19 cellular contexts compared by ENCODE assay signal in the genomic region with DNA sequence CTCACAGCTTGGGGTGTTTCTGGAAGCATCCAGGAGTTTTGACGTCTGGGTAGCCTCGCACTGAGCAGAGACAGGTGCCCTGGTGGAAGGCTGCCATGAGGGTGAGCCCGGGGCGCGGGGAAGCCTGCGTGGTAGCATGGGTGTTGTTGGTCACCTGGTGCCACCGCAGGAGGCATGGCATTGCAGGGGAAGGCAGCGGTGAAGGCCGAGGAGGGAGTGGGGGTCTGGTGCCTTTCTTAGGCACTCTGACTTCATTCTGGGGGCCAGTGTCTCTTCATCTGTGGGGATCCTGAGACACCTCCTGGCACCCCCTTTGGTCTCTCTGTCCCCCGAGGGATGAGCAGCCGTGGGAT.
DNase-seq lines count a peak whose midpoint lies in the region; ATAC-seq, FAIRE-seq and TF ChIP-seq lines count a peak whose summit lies in the region.
"Had no signal": no experiment of that assay in that cellular context is flagged by ENCODE, and none has a peak within 500 bp of the region (broad histone marks: within the 10 kb centered on the region; RNA-seq: fewer than 3 reads in every experiment).

No MANE protein-coding gene starts in this region.

- H3K36me3 ChIP-seq in right lobe of liver (no peaks in the 10 kb centered on the region), HepG2 (replicated peaks in 1 of 2; ENCODE audit: control insufficient read depth in 1 of 2, insufficient read depth in 2 of 2, low read length in 2 of 2) (peaks cover 2 to 5% of the 10 kb centered on the region in 2 experiments; a peak in 3 of 5 replicates), keratinocyte (ENCODE audit: control insufficient read depth in 2 of 2, extremely low read depth in 1 of 2, insufficient read depth in 2 of 2, low read length in 2 of 2) (peaks cover 0 to 1% of the 10 kb centered on the region in 2 experiments), spleen (peaks cover 0 to 87% (median 23%) of the 10 kb centered on the region in 6 donors), GM23338 (ENCODE audit: insufficient read depth) (no peaks in the 10 kb centered on the region)

- no peaks in the 10 kb centered on the region for H3K36me3 Mint-ChIP-seq in GM23338 (ENCODE audit: low read depth)
- H3K36me3 Mint-ChIP-seq: CD4-positive, CD25-positive, alpha-beta regulatory T cell had no signal

- no peak for TF ChIP-seq EP300 in HepG2 (IDR thresholded peaks at IDR 0.05; ENCODE audit: low read depth in 2 of 2, low read length in 2 of 2)
- no peak for TF ChIP-seq EP300 in HepG2 (CRISPR knock-in tag; IDR thresholded peaks at IDR 0.05; ENCODE audit: borderline replicate concordance)

- H2AFZ ChIP-seq in HepG2 (ENCODE audit: low read length) (no peak overlapping the region), keratinocyte (ENCODE audit: control insufficient read depth, low read length) (no peak overlapping the region), GM23338 (no peak overlapping the region)

- CTCF ChIA-PET in HepG2 (lab: Yijun Ruan, JAX; ENCODE audit: low intra/inter-chr PET ratio, low total read pairs) = no interaction called here

- no peak overlapping the region for H3K4me3 Mint-ChIP-seq in GM23338
- H3K4me3 Mint-ChIP-seq: CD4-positive, CD25-positive, alpha-beta regulatory T cell had no signal

- intact Hi-C loops in right lobe of liver (cut with DNase I) (no loop called here), HepG2 (cut with micrococcal nuclease; ENCODE audit: unreplicated experiment) (no loop called here), spleen (cut with DNase I; ENCODE audit: low total_unique reads) (no loop called here)

- FAIRE-seq in HepG2 (lab: Jason Lieb, UNC) = no peak
- no peak for FAIRE-seq in keratinocyte (lab: Jason Lieb, UNC)
- FAIRE-seq: A549, GM12891, HTR-8/SVneo had no signal

- H3F3A ChIP-seq in GM23338 (replicated peaks; ENCODE audit: low read depth) = no peaks in the 10 kb centered on the region

- H3K9ac ChIP-seq in HepG2 (ENCODE audit: insufficient read depth, low read depth, low read length) (no peak overlapping the region), keratinocyte (ENCODE audit: control insufficient read depth, extremely low read depth, insufficient read depth, low read length) (no peak overlapping the region)

- H3K9me3 Mint-ChIP-seq in GM23338 = no peaks in the 10 kb centered on the region
- H3K9me3 Mint-ChIP-seq: CD4-positive, CD25-positive, alpha-beta regulatory T cell had no signal

- H3K9me2 ChIP-seq in GM23338 (ENCODE audit: insufficient read depth) = no peaks in the 10 kb centered on the region

- no peaks in the 10 kb centered on the region for H3K9me3 ChIP-seq in right lobe of liver
- no peaks in the 10 kb centered on the region for H3K9me3 ChIP-seq in HepG2 (ENCODE audit: low read length)
- no peaks in the 10 kb centered on the region for H3K9me3 ChIP-seq in keratinocyte (ENCODE audit: control insufficient read depth, low read depth, low read length)
- H3K9me3 ChIP-seq in spleen = no peaks in the 10 kb centered on the region
- H3K9me3 ChIP-seq: A549 had no signal

- WGBS in right lobe of liver (ENCODE audit: insufficient coverage, low coverage, low lambda C conversion rate, missing lambda C conversion rate) = 100% methylated on average over 3 of the region's 11 CpGs
- 98% methylated on average over 11 of the region's 11 CpGs for WGBS in HepG2 (ENCODE audit: low lambda C conversion rate)
- 94 to 97% (median 95%) methylated on average over 11 of the region's 11 CpGs for WGBS in spleen, 5 donors

- ATAC-seq in right lobe of liver = no peak
- ATAC-seq in HepG2 = no peak
- no peak for ATAC-seq in HG02798 (IDR thresholded peaks at IDR 0.05; ENCODE audit: poor library complexity, unreplicated experiment)
- no peak for ATAC-seq in GM23338
- ATAC-seq: A549 had no signal

- no peak overlapping the region for H3K4me3 ChIP-seq in right lobe of liver
- H3K4me3 ChIP-seq in HepG2 (replicated peaks in 1 of 3; ENCODE audit: insufficient read depth in 1 of 3, low read depth in 2 of 3, low read length in 3 of 3) = no peak overlapping the region
- no peak overlapping the region for H3K4me3 ChIP-seq in keratinocyte (ENCODE audit: control insufficient read depth in 2 of 3, extremely low read depth in 1 of 3, insufficient read depth in 2 of 3, low read depth in 1 of 3, low read length in 3 of 3)
- no peak overlapping the region for H3K4me3 ChIP-seq in spleen
- H3K4me3 ChIP-seq in GM23338 = no peak overlapping the region
- H3K4me3 ChIP-seq: A549 had no signal

- no peak for TF ChIP-seq CTCF in right lobe of liver (IDR thresholded peaks at IDR 0.05)
- no peak for TF ChIP-seq CTCF in HepG2 (CRISPR knock-in tag; IDR thresholded peaks at IDR 0.05)
- no peak for TF ChIP-seq CTCF in keratinocyte (optimal IDR thresholded peaks at IDR 0.05 in 1 of 3, IDR thresholded peaks at IDR 0.05 in 1 of 3, conservative IDR thresholded peaks at IDR 0.05 in 1 of 3; ENCODE audit: extremely low read depth in 1 of 3, insufficient read depth in 2 of 3, low read length in 3 of 3)
- TF ChIP-seq CTCF in spleen (IDR thresholded peaks at IDR 0.05 in 8 of 11, conservative IDR thresholded peaks at IDR 0.05 in 3 of 11) = no peak
- TF ChIP-seq CTCF in GM23338 (conservative IDR thresholded peaks at IDR 0.05; ENCODE audit: low read depth in 2 of 2) = no peak

- dilution Hi-C loops in keratinocyte (cut with MboI; ENCODE audit: extremely low pct_ligation_motif_present, low sequenced_read_pairs) = no loop called here

- DNase-seq in right lobe of liver (peak in 2 of 3 donors; percentile 17 to 33), HepG2 (ENCODE audit: low spot score) (no peak), keratinocyte (ENCODE audit: low read depth, low spot score) (no peak), spleen (peak; percentile 55), NCI-H1105 treated with DMSO at 0.1 percent for 48 hours (lab: John Stamatoyannopoulos, UW) (no peak), GOT3 (lab: John Stamatoyannopoulos, UW) (no peak), GM23338 (ENCODE audit: low spot score) (no peak)
- DNase-seq: Calu3; CD4-positive, CD25-positive, alpha-beta regulatory T cell; DMS79; NCI-H1092; NCI-H1694; NCI-H2107; NCI-H226; SHP77 treated with DMSO at 0.1 percent for 48 hours had no signal

- H4K20me1 ChIP-seq in HepG2 (ENCODE audit: insufficient read depth, low read length) (no peaks in the 10 kb centered on the region; the same call in 1 of the 2 replicates), keratinocyte (ENCODE audit: control insufficient read depth, extremely low read depth, insufficient read depth, low read length) (no peaks in the 10 kb centered on the region), GM23338 (replicated peaks; ENCODE audit: insufficient read depth) (0 out of 2 replicates have a peak, but pooled peaks cover 4% of the 10 kb centered on the region)

- no peak overlapping the region for H3K4me2 ChIP-seq in HepG2 (ENCODE audit: low read depth, low read length)
- no peak overlapping the region for H3K4me2 ChIP-seq in keratinocyte (ENCODE audit: control insufficient read depth, extremely low read depth, insufficient read depth, low read depth, low read length)
- H3K4me2 ChIP-seq in GM23338 = no peak overlapping the region
- H3K4me2 ChIP-seq: A549 had no signal

- POLR2A ChIA-PET in HepG2 (lab: Yijun Ruan, JAX) = no interaction called here

- BruUV-seq in HepG2 (replicated peaks; lab: Mats Ljungman, UMichigan) = no TSS peak

- H3K79me2 ChIP-seq in HepG2 (ENCODE audit: insufficient read depth, low read length) (no peaks in the 10 kb centered on the region), keratinocyte (ENCODE audit: control insufficient read depth, insufficient read depth, low read length) (no peaks in the 10 kb centered on the region), GM23338 (replicated peaks; ENCODE audit: insufficient read depth) (peaks cover 3% of the 10 kb centered on the region; the same call in 1 of the 2 replicates)

- H3K27me3 ChIP-seq in right lobe of liver (no peaks in the 10 kb centered on the region), HepG2 (ENCODE audit: control insufficient read depth in 1 of 2, insufficient read depth in 2 of 2, low read length in 2 of 2) (no peaks in the 10 kb centered on the region), keratinocyte (ENCODE audit: control insufficient read depth, extremely low read depth, insufficient read depth, low read length) (no peaks in the 10 kb centered on the region), spleen (replicated peaks in 1 of 7) (no peaks in the 10 kb centered on the region), GM23338 (ENCODE audit: insufficient read depth) (no peaks in the 10 kb centered on the region)

- no peak for TF ChIP-seq POLR2A in right lobe of liver (IDR thresholded peaks at IDR 0.05)
- no peak for TF ChIP-seq POLR2A in HepG2 (IDR thresholded peaks at IDR 0.05; ENCODE audit: insufficient read depth in 1 of 2, low read depth in 2 of 2, low read length in 2 of 2)
- TF ChIP-seq POLR2A in spleen (IDR thresholded peaks at IDR 0.05) = no peak

- no peaks in the 10 kb centered on the region for H3K9me1 ChIP-seq in keratinocyte (ENCODE audit: control insufficient read depth, extremely low read depth, insufficient read depth, low read length)

- in situ Hi-C loops in HepG2 (cut with HindIII; ENCODE audit: extremely low pct_ligation_motif_present, low pct_unique_long_range_greater_than_20kb) = no loop called here

- H3K27ac ChIP-seq in right lobe of liver (no peak overlapping the region), HepG2 (ENCODE audit: extremely low read length, insufficient read depth, low read length) (no peak overlapping the region), keratinocyte (ENCODE audit: control insufficient read depth, insufficient read depth, low read length) (peak overlapping the region; percentile 63), spleen (no peak overlapping the region), GM23338 (ENCODE audit: low read depth) (no peak overlapping the region)
- H3K27ac ChIP-seq: A549 had no signal

- H3K27me3 Mint-ChIP-seq in GM23338 (ENCODE audit: insufficient read depth, low read depth, poor library complexity) = peaks cover 14% of the 10 kb centered on the region
- H3K27me3 Mint-ChIP-seq: CD4-positive, CD25-positive, alpha-beta regulatory T cell had no signal

- TF ChIP-seq RAD21 in HepG2 (CRISPR knock-in tag; IDR thresholded peaks at IDR 0.05) = no peak

- no peak overlapping the region for H3K27ac Mint-ChIP-seq in GM23338
- H3K27ac Mint-ChIP-seq: CD4-positive, CD25-positive, alpha-beta regulatory T cell had no signal

- no peaks in the 10 kb centered on the region for H3K4me1 ChIP-seq in right lobe of liver
- peaks cover 7% of the 10 kb centered on the region for H3K4me1 ChIP-seq in HepG2 (ENCODE audit: insufficient read depth, low read length)
- peaks cover 18% of the 10 kb centered on the region for H3K4me1 ChIP-seq in keratinocyte (ENCODE audit: control insufficient read depth, extremely low read depth, insufficient read depth, low read length)
- H3K4me1 ChIP-seq in spleen = peaks cover 0 to 13% (median 0%) of the 10 kb centered on the region in 6 donors
- no peaks in the 10 kb centered on the region for H3K4me1 ChIP-seq in GM23338 (ENCODE audit: insufficient read depth)
- H3K4me1 ChIP-seq: A549 had no signal

- peaks cover 20% of the 10 kb centered on the region for H3K4me1 Mint-ChIP-seq in GM23338

TF ChIP-seq in HepG2, 621 proteins besides CTCF, POLR2A, EP300 and RAD21 (continues in another document):
- TF ChIP-seq ZNF17 (CRISPR knock-in tag; IDR thresholded peaks at IDR 0.05) = no peak
- no peak for TF ChIP-seq ESRRA (CRISPR knock-in tag; IDR thresholded peaks at IDR 0.05; ENCODE audit: low read depth)

TF ChIP-seq in GM23338, 12 proteins besides CTCF, POLR2A, EP300 and RAD21 (continues in another document):
- no peak for TF ChIP-seq POLR2AphosphoS5 (IDR thresholded peaks at IDR 0.05; ENCODE audit: low read depth)
- TF ChIP-seq ZNF331 (CRISPR knock-in tag; IDR thresholded peaks at IDR 0.05; ENCODE audit: low read depth) = no peak

Comparison
In these comparisons a context has a peak if more than half of its experiments do, and no peak if none do; other contexts are left out.
1. DNase-seq: peak in right lobe of liver (2 of 3) and spleen (single experiment); none in HepG2 (single experiment), keratinocyte (single experiment), NCI-H1105 treated with DMSO at 0.1 percent for 48 hours (single experiment), GOT3 (single experiment) and GM23338 (single experiment).